In genomic region chr14:96512602-96513397, GRCh38 we compare ENCODE assay signal across 1 cellular context.
TF ChIP-seq lines count a peak whose summit lies in the region.

No MANE protein-coding gene starts in this region.

TF ChIP-seq in K562, 482 proteins besides CTCF, POLR2A, EP300 and RAD21 (continued from another document):
- TF ChIP-seq, protein P1, sequence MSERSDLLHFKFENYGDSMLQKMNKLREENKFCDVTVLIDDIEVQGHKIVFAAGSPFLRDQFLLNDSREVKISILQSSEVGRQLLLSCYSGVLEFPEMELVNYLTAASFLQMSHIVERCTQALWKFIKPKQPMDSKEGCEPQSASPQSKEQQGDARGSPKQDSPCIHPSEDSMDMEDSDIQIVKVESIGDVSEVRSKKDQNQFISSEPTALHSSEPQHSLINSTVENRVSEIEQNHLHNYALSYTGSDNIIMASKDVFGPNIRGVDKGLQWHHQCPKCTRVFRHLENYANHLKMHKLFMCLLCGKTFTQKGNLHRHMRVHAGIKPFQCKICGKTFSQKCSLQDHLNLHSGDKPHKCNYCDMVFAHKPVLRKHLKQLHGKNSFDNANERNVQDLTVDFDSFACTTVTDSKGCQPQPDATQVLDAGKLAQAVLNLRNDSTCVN (CRISPR knock-in tag; IDR thresholded peaks at IDR 0.05): no peak
- no peak for TF ChIP-seq SP1 (CRISPR knock-in tag; IDR thresholded peaks at IDR 0.05)
- TF ChIP-seq POU5F1 (IDR thresholded peaks at IDR 0.05; ENCODE audit: borderline replicate concordance, low read depth, low read length, partially characterized antibody): no peak
- TF ChIP-seq ZNF124 (CRISPR knock-in tag; IDR thresholded peaks at IDR 0.05): no peak
- TF ChIP-seq ZBTB12 (CRISPR knock-in tag; IDR thresholded peaks at IDR 0.05): no peak
- no peak for TF ChIP-seq KAT7 (CRISPR knock-in tag; IDR thresholded peaks at IDR 0.05; ENCODE audit: borderline replicate concordance)
- TF ChIP-seq ZNF354B (CRISPR knock-in tag; IDR thresholded peaks at IDR 0.05): no peak
- no peak for TF ChIP-seq PHF20 (IDR thresholded peaks at IDR 0.05; ENCODE audit: partially characterized antibody)
- TF ChIP-seq NCOA6 (IDR thresholded peaks at IDR 0.05): no peak
